ENCODE assay signal across 23 cellular contexts in genomic region chr17:50467114-50467854, GRCh38. TPM values are rescaled to one million over a fixed set of nuclear protein-coding genes. Genes with fewer than 3 reads are reported as not detected.
DNase-seq lines count a peak whose midpoint lies in the region; ATAC-seq and TF ChIP-seq lines count a peak whose summit lies in the region.
"Had no signal": no experiment of that assay in that cellular context is flagged by ENCODE, and none has a peak within 500 bp of the region (broad histone marks: within the 10 kb centered on the region; RNA-seq: fewer than 3 reads in every experiment).

No MANE protein-coding gene starts in this region.

- H3K9me3 Mint-ChIP-seq in activated naive CD4-positive, alpha-beta T cell treated with anti-CD3 and anti-CD28 coated beads, Interleukin-2, amount 10 ng/mL, durations not matched to agents 7 days and 5 days = no peaks in the 10 kb centered on the region
- H3K9me3 Mint-ChIP-seq in naive B cell = no peaks in the 10 kb centered on the region
- H3K9me3 Mint-ChIP-seq in stimulated activated effector memory CD8-positive, alpha-beta T cell treated with anti-CD3 and anti-CD28 coated beads, Interleukin-12 subunit alpha, Interleukin-12 subunit beta, amount 100 ng/mL, for 72 hours = no peaks in the 10 kb centered on the region
- H3K9me3 Mint-ChIP-seq: activated CD4-positive, alpha-beta memory T cell treated with anti-CD3 and anti-CD28 coated beads for 36 hours; activated naive CD4-positive, alpha-beta T cell treated with anti-CD3 and anti-CD28 coated beads for 36 hours had no signal

- no peak overlapping the region for H3K4me3 ChIP-seq in urinary bladder (ENCODE audit: low read depth, low read length)
- no peak overlapping the region for H3K4me3 ChIP-seq in adrenal gland
- H3K4me3 ChIP-seq: ascending aorta, Peyer's patch, right atrium auricular region, thyroid gland had no signal

- peaks cover 8% of the 10 kb centered on the region for H3K4me1 Mint-ChIP-seq in activated naive CD4-positive, alpha-beta T cell treated with anti-CD3 and anti-CD28 coated beads, Interleukin-2, amount 10 ng/mL, durations not matched to agents 7 days and 5 days
- peaks cover 6 to 22% (median 8%) of the 10 kb centered on the region in 3 donors for H3K4me1 Mint-ChIP-seq in naive B cell
- H3K4me1 Mint-ChIP-seq in stimulated activated effector memory CD8-positive, alpha-beta T cell treated with anti-CD3 and anti-CD28 coated beads, Interleukin-12 subunit alpha, Interleukin-12 subunit beta, amount 100 ng/mL, for 72 hours = peaks cover 34% of the 10 kb centered on the region

- CTCF ChIA-PET in activated naive CD4-positive, alpha-beta T cell treated with anti-CD3 and anti-CD28 coated beads, Interleukin-2, amount 10 ng/mL, durations not matched to agents 7 days and 5 days (lab: Charles Lee) = interaction anchor here (0.5 kb wide), 1 partner anchor 10 kb away, joined by 3 read pairs; no protein-coding TSS in a partner anchor

- no peak overlapping the region for H3K4me3 Mint-ChIP-seq in activated naive CD4-positive, alpha-beta T cell treated with anti-CD3 and anti-CD28 coated beads, Interleukin-2, amount 10 ng/mL, durations not matched to agents 7 days and 5 days
- peak overlapping the region in 5 of 8 donors; percentile 43 to 84 (median 69) for H3K4me3 Mint-ChIP-seq in naive B cell
- H3K4me3 Mint-ChIP-seq in stimulated activated effector memory CD8-positive, alpha-beta T cell treated with anti-CD3 and anti-CD28 coated beads, Interleukin-12 subunit alpha, Interleukin-12 subunit beta, amount 100 ng/mL, for 72 hours = no peak overlapping the region
- H3K4me3 Mint-ChIP-seq: activated CD4-positive, alpha-beta memory T cell treated with anti-CD3 and anti-CD28 coated beads for 36 hours; activated naive CD4-positive, alpha-beta T cell treated with anti-CD3 and anti-CD28 coated beads for 36 hours had no signal

- H3K9me3 ChIP-seq in adrenal gland (replicated peaks in 1 of 3) = no peaks in the 10 kb centered on the region
- H3K9me3 ChIP-seq: ascending aorta, BE2C, Peyer's patch, right atrium auricular region, thyroid gland had no signal

- H3K27me3 ChIP-seq in adrenal gland = no peaks in the 10 kb centered on the region
- H3K27me3 ChIP-seq: right atrium auricular region, thyroid gland had no signal

- TF ChIP-seq CTCF in adrenal gland (IDR thresholded peaks at IDR 0.05) = no peak

- H3K27me3 Mint-ChIP-seq in activated naive CD4-positive, alpha-beta T cell treated with anti-CD3 and anti-CD28 coated beads, Interleukin-2, amount 10 ng/mL, durations not matched to agents 7 days and 5 days = peaks cover 70% of the 10 kb centered on the region
- H3K27me3 Mint-ChIP-seq in naive B cell = peaks cover 5 to 34% (median 30%) of the 10 kb centered on the region in 3 donors

- peak overlapping the region; percentile 24 for H3K27ac Mint-ChIP-seq in activated naive CD4-positive, alpha-beta T cell treated with anti-CD3 and anti-CD28 coated beads, Interleukin-2, amount 10 ng/mL, durations not matched to agents 7 days and 5 days
- peak overlapping the region in 3 of 6 donors; percentile 21 to 67 (median 52) for H3K27ac Mint-ChIP-seq in naive B cell
- no peak overlapping the region for H3K27ac Mint-ChIP-seq in stimulated activated effector memory CD8-positive, alpha-beta T cell treated with anti-CD3 and anti-CD28 coated beads, Interleukin-12 subunit alpha, Interleukin-12 subunit beta, amount 100 ng/mL, for 72 hours
- H3K27ac Mint-ChIP-seq: activated CD4-positive, alpha-beta memory T cell treated with anti-CD3 and anti-CD28 coated beads for 36 hours; activated naive CD4-positive, alpha-beta T cell treated with anti-CD3 and anti-CD28 coated beads for 36 hours had no signal

- intact Hi-C loops in adrenal gland (cut with DNase I) = no loop called here

- H3K36me3 Mint-ChIP-seq in activated naive CD4-positive, alpha-beta T cell treated with anti-CD3 and anti-CD28 coated beads, Interleukin-2, amount 10 ng/mL, durations not matched to agents 7 days and 5 days = no peaks in the 10 kb centered on the region
- H3K36me3 Mint-ChIP-seq in naive B cell = peaks cover 0 to 22% of the 10 kb centered on the region in 2 donors
- H3K36me3 Mint-ChIP-seq in stimulated activated effector memory CD8-positive, alpha-beta T cell treated with anti-CD3 and anti-CD28 coated beads, Interleukin-12 subunit alpha, Interleukin-12 subunit beta, amount 100 ng/mL, for 72 hours = no peaks in the 10 kb centered on the region
- H3K36me3 Mint-ChIP-seq: activated CD4-positive, alpha-beta memory T cell treated with anti-CD3 and anti-CD28 coated beads for 36 hours had no signal

- TF ChIP-seq POLR2A in adrenal gland (IDR thresholded peaks at IDR 0.05) = no peak

- H3K27ac ChIP-seq in urinary bladder (ENCODE audit: low read depth) = peak overlapping the region; percentile 57
- H3K27ac ChIP-seq in adrenal gland = no peak overlapping the region
- H3K27ac ChIP-seq: ascending aorta, right atrium auricular region had no signal

- H3K36me3 ChIP-seq in urinary bladder (ENCODE audit: insufficient read depth) (no peaks in the 10 kb centered on the region), adrenal gland (replicated peaks in 1 of 2) (peaks cover 0 to 17% of the 10 kb centered on the region in 2 donors)
- H3K36me3 ChIP-seq: BE2C had no signal

- no peaks in the 10 kb centered on the region for H3K4me1 ChIP-seq in urinary bladder (ENCODE audit: insufficient read depth)
- H3K4me1 ChIP-seq in adrenal gland (replicated peaks in 1 of 2) = peaks cover 22% of the 10 kb centered on the region in 2 donors
- H3K4me1 ChIP-seq: BE2C had no signal

- peak; percentile 15 for DNase-seq in activated naive CD4-positive, alpha-beta T cell treated with anti-CD3 and anti-CD28 coated beads, Interleukin-2, amount 10 ng/mL, durations not matched to agents 7 days and 5 days
- DNase-seq in activated naive CD4-positive, alpha-beta T cell (lab: John Stamatoyannopoulos, UW) = no peak
- DNase-seq in cerebellar cortex (ENCODE audit: low spot score) (peak; percentile 25), naive B cell (no peak), adrenal gland (no peak)
- no peak for DNase-seq in stimulated activated effector memory CD8-positive, alpha-beta T cell treated with anti-CD3 and anti-CD28 coated beads, Interleukin-12 subunit alpha, Interleukin-12 subunit beta, amount 100 ng/mL, for 72 hours (ENCODE audit: low spot score in 2 of 2)
- DNase-seq: activated CD4-positive, alpha-beta memory T cell treated with anti-CD3 and anti-CD28 coated beads for 36 hours; activated naive CD4-positive, alpha-beta T cell treated with anti-CD3 and anti-CD28 coated beads for 36 hours; BE2C; Calu3; left cardiac atrium; NCI-H1105 treated with DMSO at 0.1 percent for 48 hours; NCI-H446 treated with DMSO at 0.1 percent for 48 hours; NK-92 treated with Interleukin-12 subunit alpha and Interleukin-12 subunit beta, amount 100 ng/mL, for 24 hours; thyroid gland had no signal

- 81% methylated on average over 7 of the region's 7 CpGs for WGBS in urinary bladder
- WGBS in adrenal gland, 4 donors = 81 to 94% (median 91%) methylated on average over 4 to 7 of the region's 7 CpGs

- ATAC-seq in naive B cell (ENCODE audit: low read depth in 2 of 2) (no peak), GM21528 (IDR thresholded peaks at IDR 0.05; ENCODE audit: low FRiP score, unreplicated experiment) (no peak)
- no peak for ATAC-seq in stimulated activated effector memory CD8-positive, alpha-beta T cell treated with anti-CD3 and anti-CD28 coated beads, Interleukin-12 subunit alpha, Interleukin-12 subunit beta, amount 100 ng/mL, for 72 hours
- ATAC-seq: left cardiac atrium had no signal

RNA-seq across cellular contexts. Expression of gene CHAD, which starts 1.4 kb away (rescaled TPM):
- polyA plus RNA-seq in naive B cell (ENCODE audit: low read depth in 6 of 6) = under 1 TPM in 3 of 6 donors, not detected in 3; 0.14 to 0.24 (median 0.16) TPM
- total RNA-seq in urinary bladder = 0.32 TPM
- polyA plus RNA-seq in urinary bladder = not detected
- total RNA-seq in adrenal gland = 10 to 100 TPM in 2 of 8 donors, 1 to 10 TPM in 6; 2.6 to 26.6 (median 6.3) TPM
- 10 to 100 TPM in 2 of 3 donors, 1 to 10 TPM in 1; 7.2 to 11.1 (median 10.9) TPM for polyA plus RNA-seq in adrenal gland
- total RNA-seq: activated CD4-positive, alpha-beta memory T cell treated with anti-CD3 and anti-CD28 coated beads for 36 hours; activated naive CD4-positive, alpha-beta T cell treated with anti-CD3 and anti-CD28 coated beads for 36 hours; ascending aorta; Calu3; fibroblast of lung; omental fat pad; T-helper 2 cell treated with Interferon-gamma antibody and Interleukin-4, amounts not matched to agents 100 ng/mL and 5 ng/mL, for 36 hours had no signal
- polyA plus RNA-seq: fibroblast of lung had no signal

RNA-seq across cellular contexts. Expression of gene RSAD1, which starts 11.4 kb away (rescaled TPM):
- polyA plus RNA-seq in naive B cell (ENCODE audit: low read depth in 6 of 6) = 10 to 100 TPM; 42.1 to 58.9 (median 51.0) TPM
- 17.0 TPM for total RNA-seq in urinary bladder
- 29.2 TPM for polyA plus RNA-seq in urinary bladder
- total RNA-seq in adrenal gland = 10 to 100 TPM; 28.4 to 77.3 (median 51.8) TPM
- 10 to 100 TPM; 31.6 to 69.0 (median 60.5) TPM for polyA plus RNA-seq in adrenal gland

RNA-seq across cellular contexts. Expression of gene MYCBPAP, which starts 41.0 kb away (rescaled TPM):
- polyA plus RNA-seq in naive B cell (ENCODE audit: low read depth in 6 of 6) = under 1 TPM in 3 of 6 donors, not detected in 3; 0.14 to 0.75 (median 0.47) TPM
- 1.3 TPM for total RNA-seq in urinary bladder
- polyA plus RNA-seq in urinary bladder = 0.23 TPM
- total RNA-seq in adrenal gland = 1 to 10 TPM in 6 of 8 donors, under 1 TPM in 1, not detected in 1; 0.12 to 8.9 (median 2.3) TPM
- 1 to 10 TPM in 2 of 3 donors, under 1 TPM in 1; 0.27 to 4.4 (median 2.2) TPM for polyA plus RNA-seq in adrenal gland

RNA-seq across cellular contexts. Expression of gene ACSF2, which starts 41.3 kb away (rescaled TPM):
- polyA plus RNA-seq in naive B cell (ENCODE audit: low read depth in 6 of 6) (1 to 10 TPM; 3.3 to 9.1 (median 5.2) TPM), urinary bladder (32.6 TPM), adrenal gland (100 to 1,000 TPM in 2 of 3 donors, 10 to 100 TPM in 1; 92.5 to 306 (median 253) TPM)
- total RNA-seq in urinary bladder (23.2 TPM), adrenal gland (100 to 1,000 TPM in 7 of 8 donors, 10 to 100 TPM in 1; 92.1 to 434 (median 196) TPM)

Comparison
In these comparisons a context has a peak if more than half of its experiments do, and no peak if none do; other contexts are left out.
1. DNase-seq: peak in activated naive CD4-positive, alpha-beta T cell treated with anti-CD3 and anti-CD28 coated beads, Interleukin-2, amount 10 ng/mL, durations not matched to agents 7 days and 5 days (single experiment) and cerebellar cortex (single experiment); none in activated naive CD4-positive, alpha-beta T cell (0 of 4), naive B cell (single experiment), adrenal gland (0 of 7) and stimulated activated effector memory CD8-positive, alpha-beta T cell treated with anti-CD3 and anti-CD28 coated beads, Interleukin-12 subunit alpha, Interleukin-12 subunit beta, amount 100 ng/mL, for 72 hours (0 of 2).
2. H3K4me3 Mint-ChIP-seq: peak in naive B cell (5 of 8); none in activated naive CD4-positive, alpha-beta T cell treated with anti-CD3 and anti-CD28 coated beads, Interleukin-2, amount 10 ng/mL, durations not matched to agents 7 days and 5 days (single experiment) and stimulated activated effector memory CD8-positive, alpha-beta T cell treated with anti-CD3 and anti-CD28 coated beads, Interleukin-12 subunit alpha, Interleukin-12 subunit beta, amount 100 ng/mL, for 72 hours (single experiment).